ENCODE assay signal across 13 cellular contexts in genomic region chr14:102608064-102608446, GRCh38. TPM values are rescaled to one million over a fixed set of nuclear protein-coding genes. Genes with fewer than 3 reads are reported as not detected.
A peak's percentile ranks its signal among the peaks of the same experiment; 100 is the strongest.
DNase-seq lines count a peak whose midpoint lies in the region; ATAC-seq and TF ChIP-seq lines count a peak whose summit lies in the region.
"Had no signal": no experiment of that assay in that cellular context is flagged by ENCODE, and none has a peak within 500 bp of the region (broad histone marks: within the 10 kb centered on the region; RNA-seq: fewer than 3 reads in every experiment).

No MANE protein-coding gene starts in this region.

- intact Hi-C loops in CD14-positive monocyte (cut with micrococcal nuclease) = no loop called here

- DNase-seq in CD14-positive monocyte (ENCODE audit: low spot score) (no peak), ureter (ENCODE audit: low spot score) (no peak)
- DNase-seq in effector CD4-positive, alpha-beta T cell = no peak
- DNase-seq: lower lobe of right lung; NCI-H1694 treated with DMSO at 0.1 percent for 48 hours; ovary; stimulated activated naive CD4-positive, alpha-beta T cell treated with Interleukin-2 at 50 U/mL for 16 hours; T-helper 17 cell had no signal

- peak overlapping the region in 4 of 7 donors; percentile 23 to 48 (median 36) for H3K27ac Mint-ChIP-seq in CD14-positive monocyte
- H3K27ac Mint-ChIP-seq: T-helper 17 cell had no signal

- no peak overlapping the region for H3K4me3 Mint-ChIP-seq in CD14-positive monocyte
- H3K4me3 Mint-ChIP-seq: T-helper 17 cell had no signal

- no peaks in the 10 kb centered on the region for H3K9me3 Mint-ChIP-seq in CD14-positive monocyte

- peak; percentile 39 for ATAC-seq in GM18873 (IDR thresholded peaks at IDR 0.05; ENCODE audit: low FRiP score, unreplicated experiment)
- peak; percentile 64 for ATAC-seq in HG02571 (IDR thresholded peaks at IDR 0.05; ENCODE audit: unreplicated experiment)
- ATAC-seq in HG03432 (IDR thresholded peaks at IDR 0.05; ENCODE audit: unreplicated experiment) = peak; percentile 69
- no peak for ATAC-seq in HG03457 (IDR thresholded peaks at IDR 0.05; ENCODE audit: unreplicated experiment)
- ATAC-seq in HG02973 (IDR thresholded peaks at IDR 0.05; ENCODE audit: unreplicated experiment) = no peak
- ATAC-seq: lower lobe of right lung, T-helper 17 cell had no signal

- H3K4me1 Mint-ChIP-seq in CD14-positive monocyte = peaks cover 23% of the 10 kb centered on the region

- H3K36me3 Mint-ChIP-seq in CD14-positive monocyte = peaks cover 19 to 49% of the 10 kb centered on the region in 2 donors

- no peaks in the 10 kb centered on the region for H3K27me3 Mint-ChIP-seq in CD14-positive monocyte (ENCODE audit: low read depth in 3 of 3)
- H3K27me3 Mint-ChIP-seq: T-helper 17 cell had no signal

- TF ChIP-seq CTCF in CD14-positive monocyte (IDR thresholded peaks at IDR 0.05) = no peak

RNA-seq across cellular contexts. Expression of gene RCOR1, which starts 15.6 kb away (rescaled TPM):
- 1 to 10 TPM; 2.1 to 2.3 TPM for polyA plus RNA-seq in CD14-positive monocyte
- 21.9 TPM for total RNA-seq in ureter

Comparison
In these comparisons a context has a peak if more than half of its experiments do, and no peak if none do; other contexts are left out.
1. ATAC-seq: peak in GM18873 (single experiment), HG02571 (single experiment) and HG03432 (single experiment); none in HG03457 (single experiment) and HG02973 (single experiment).